In the genomic region with DNA sequence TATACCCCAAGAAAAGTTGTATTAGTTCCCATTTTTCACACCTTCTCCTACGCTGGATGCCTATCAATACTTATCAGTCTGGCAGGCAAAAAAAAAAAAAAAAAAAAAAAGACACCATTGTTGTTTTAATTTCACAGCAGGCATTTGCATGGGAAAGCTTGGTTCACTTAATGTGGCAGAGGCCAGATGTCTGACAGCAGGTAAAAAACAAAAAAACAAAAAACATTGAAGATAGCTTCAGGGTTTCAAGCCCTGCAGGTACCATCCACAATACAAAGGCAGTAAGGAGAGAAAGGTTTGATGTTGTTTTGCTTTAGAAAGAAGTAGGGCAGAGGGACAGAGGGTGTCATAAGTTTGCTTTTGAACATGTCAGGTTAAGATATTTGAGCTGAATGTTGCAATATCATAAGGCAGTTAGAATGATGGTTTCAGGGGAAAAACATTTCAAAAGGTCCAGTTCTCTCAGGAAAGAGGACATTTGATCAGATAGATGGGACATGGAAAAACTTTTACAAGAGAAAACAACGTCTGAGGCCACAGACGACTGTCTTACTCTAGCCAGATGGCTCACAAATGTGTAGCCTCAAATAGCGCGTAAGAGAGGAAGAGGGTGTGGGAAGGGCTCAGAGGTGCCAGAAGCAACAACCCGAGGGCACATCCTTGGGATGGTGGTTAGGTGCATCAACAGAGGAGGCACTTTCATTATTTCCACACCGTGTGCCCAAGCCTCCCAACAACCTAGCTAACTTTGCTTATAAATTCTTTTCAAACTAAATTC, we compare ENCODE assay signal across 1 cellular context.
TF ChIP-seq lines count a peak whose summit lies in the region.

No MANE protein-coding gene starts in this region.

TF ChIP-seq in H1, 55 proteins besides CTCF, POLR2A, EP300 and RAD21 (continued from another document):
- no peak for TF ChIP-seq ATF2 (IDR thresholded peaks at IDR 0.05; ENCODE audit: low read length)
- TF ChIP-seq ZNF274 (IDR thresholded peaks at IDR 0.05; ENCODE audit: borderline replicate concordance, extremely low read depth, low read length): no peak
- TF ChIP-seq, protein P1, sequence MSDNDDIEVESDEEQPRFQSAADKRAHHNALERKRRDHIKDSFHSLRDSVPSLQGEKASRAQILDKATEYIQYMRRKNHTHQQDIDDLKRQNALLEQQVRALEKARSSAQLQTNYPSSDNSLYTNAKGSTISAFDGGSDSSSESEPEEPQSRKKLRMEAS (IDR thresholded peaks at IDR 0.05): peak; percentile 18; the same call in 1 of the 2 replicates
- TF ChIP-seq E2F6 (IDR thresholded peaks at IDR 0.05): peak; percentile 21; the same call in 1 of the 2 replicates
- TF ChIP-seq SP1 (IDR thresholded peaks at IDR 0.05; ENCODE audit: low read depth, low read length): 0 out of 2 replicates have a peak, but pooled peaks have one; percentile 64
- peak; percentile 54 for TF ChIP-seq ASH2L (IDR thresholded peaks at IDR 0.05; ENCODE audit: low read length)
- no peak for TF ChIP-seq CHD1 (IDR thresholded peaks at IDR 0.05; ENCODE audit: low read depth, low read length)
- no peak for TF ChIP-seq POU5F1 (IDR thresholded peaks at IDR 0.05; ENCODE audit: low read depth, low read length)
- TF ChIP-seq TCF12 (IDR thresholded peaks at IDR 0.05; ENCODE audit: low read depth, low read length): peak; percentile 94
- no peak for TF ChIP-seq CBX5 (IDR thresholded peaks at IDR 0.05; ENCODE audit: low read depth, low read length)
